Comparison of ENCODE assay signal across 2 cellular contexts in genomic region chr7:2950578-2950977, GRCh38.
TF ChIP-seq lines count a peak whose summit lies in the region.

No MANE protein-coding gene starts in this region.

TF ChIP-seq in GM12878, 131 proteins besides CTCF, POLR2A, EP300 and RAD21 (continued from another document):
- no peak for TF ChIP-seq MYB (IDR thresholded peaks at IDR 0.05; ENCODE audit: borderline replicate concordance, low read depth, low read length)
- TF ChIP-seq PRDM15 (CRISPR knock-in tag; IDR thresholded peaks at IDR 0.05) = no peak
- TF ChIP-seq ZNF384 (IDR thresholded peaks at IDR 0.05; ENCODE audit: borderline replicate concordance, low read depth, low read length) = no peak
- no peak for TF ChIP-seq MXI1 (IDR thresholded peaks at IDR 0.05; ENCODE audit: low read depth, low read length)

TF ChIP-seq in SK-N-SH treated with all-trans-retinoic acid at 6 μM for 48 hours, 23 proteins besides CTCF, POLR2A, EP300 and RAD21 (continued from another document):
- no peak for TF ChIP-seq CREB5 (CRISPR knock-in tag; IDR thresholded peaks at IDR 0.05; ENCODE audit: low read depth)
- TF ChIP-seq SNAI2 (CRISPR knock-in tag; IDR thresholded peaks at IDR 0.05) = no peak
- no peak for TF ChIP-seq ZC3H10 (CRISPR knock-in tag; IDR thresholded peaks at IDR 0.05)
- TF ChIP-seq ISL1 (CRISPR knock-in tag; IDR thresholded peaks at IDR 0.05) = no peak
- no peak for TF ChIP-seq RARB (CRISPR knock-in tag; IDR thresholded peaks at IDR 0.05)
